ENCODE assay signal across 10 cellular contexts in the genomic region with DNA sequence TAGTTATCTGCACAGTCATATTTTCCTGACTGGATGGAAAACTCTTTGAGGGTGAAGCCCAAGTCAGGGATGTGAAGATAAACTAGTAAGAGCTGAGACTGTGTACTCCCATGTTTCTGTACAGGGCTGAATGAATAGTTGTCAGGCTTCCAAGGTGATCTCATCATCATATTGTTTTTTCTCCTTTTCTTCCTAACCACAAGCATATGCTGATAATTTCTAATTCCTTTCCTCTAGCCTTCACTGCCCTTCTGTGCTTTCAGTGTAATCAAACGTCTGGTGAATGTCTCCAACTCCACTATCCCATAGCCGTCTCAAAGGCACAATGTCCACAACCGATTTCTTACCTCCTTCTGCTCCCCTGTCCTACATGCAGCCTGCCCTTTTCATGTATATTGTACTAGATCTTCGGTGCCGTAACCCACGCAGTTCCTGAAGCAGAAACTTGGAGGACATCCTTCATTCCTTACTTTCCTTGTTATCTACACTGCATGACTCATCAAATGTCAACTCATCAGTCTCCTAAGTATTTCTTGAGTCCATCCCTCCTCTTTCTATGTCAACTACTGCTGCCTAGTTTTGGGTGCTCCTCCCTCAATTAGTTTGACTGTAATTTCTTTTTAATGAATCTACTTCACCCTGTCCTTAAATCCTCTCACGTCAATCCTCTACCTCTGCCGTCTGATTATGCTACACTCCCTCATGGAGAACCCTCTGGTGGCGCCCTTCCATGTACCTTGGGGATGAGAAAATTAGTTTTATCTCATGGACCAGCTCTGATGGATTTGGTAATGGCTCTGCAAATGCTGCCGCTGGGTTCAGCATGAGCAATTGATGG. TPM values are rescaled to one million over a fixed set of nuclear protein-coding genes. Genes with fewer than 3 reads are reported as not detected.
DNase-seq lines count a peak whose midpoint lies in the region; ATAC-seq, FAIRE-seq and TF ChIP-seq lines count a peak whose summit lies in the region.
"Had no signal": no experiment of that assay in that cellular context is flagged by ENCODE, and none has a peak within 500 bp of the region (broad histone marks: within the 10 kb centered on the region; RNA-seq: fewer than 3 reads in every experiment).

No MANE protein-coding gene starts in this region.

- no peaks in the 10 kb centered on the region for H3K27me3 Mint-ChIP-seq in activated naive CD4-positive, alpha-beta T cell treated with anti-CD3 and anti-CD28 coated beads, Interleukin-2, amount 10 ng/mL, durations not matched to agents 7 days and 5 days

- peak; percentile 89 for FAIRE-seq in K562 (lab: Jason Lieb, UNC)

- H3K4me3 Mint-ChIP-seq in activated naive CD4-positive, alpha-beta T cell treated with anti-CD3 and anti-CD28 coated beads, Interleukin-2, amount 10 ng/mL, durations not matched to agents 7 days and 5 days, result no peak overlapping the region

- WGBS in K562 (ENCODE audit: insufficient coverage, low coverage, missing lambda C conversion rate), result 1% methylated on average over 10 of the region's 10 CpGs
- 52 to 62% methylated on average over 10 of the region's 10 CpGs for WGBS in aorta, 2 donors

- H3K9me1 ChIP-seq in K562 (ENCODE audit: control insufficient read depth, insufficient read depth, low read length), result peaks cover 8% of the 10 kb centered on the region

- no TSS peak for BruUV-seq in K562 (replicated peaks; lab: Mats Ljungman, UMichigan)

- peaks cover 17% of the 10 kb centered on the region; the same call in 2 of the 3 replicates for H3K79me2 ChIP-seq in K562 (ENCODE audit: control insufficient read depth, insufficient read depth, low read length)

- peak; percentile 26 to 34 for ATAC-seq in activated naive CD4-positive, alpha-beta T cell treated with anti-CD3 and anti-CD28 coated beads, Interleukin-2, amount 50 U/mL, for 72 hours
- peak; percentile 82 for ATAC-seq in K562
- peak; percentile 78 for ATAC-seq in aorta (ENCODE audit: low FRiP score)
- ATAC-seq in HG03521 (IDR thresholded peaks at IDR 0.05; ENCODE audit: unreplicated experiment), result no peak

- no peak for TF ChIP-seq POLR2A in K562 (conservative IDR thresholded peaks at IDR 0.05)

- peaks cover 14 to 32% of the 10 kb centered on the region in 2 experiments; a peak in 4 of 5 replicates for H3K4me1 ChIP-seq in K562 (replicated peaks in 1 of 2; ENCODE audit: control insufficient read depth in 2 of 2, insufficient read depth in 2 of 2, low read length in 2 of 2)
- peaks cover 2 to 3% of the 10 kb centered on the region in 2 donors for H3K4me1 ChIP-seq in aorta (ENCODE audit: control insufficient read depth in 1 of 2, insufficient read depth in 2 of 2, low read length in 2 of 2)

- peak overlapping the region; percentile 76 for H2AFZ ChIP-seq in K562 (ENCODE audit: low read depth, low read length)

- no peaks in the 10 kb centered on the region for H3K9me3 Mint-ChIP-seq in activated naive CD4-positive, alpha-beta T cell treated with anti-CD3 and anti-CD28 coated beads, Interleukin-2, amount 50 U/mL, for 72 hours
- no peaks in the 10 kb centered on the region for H3K9me3 Mint-ChIP-seq in activated naive CD4-positive, alpha-beta T cell treated with anti-CD3 and anti-CD28 coated beads, Interleukin-2, amount 10 ng/mL, durations not matched to agents 7 days and 5 days

- H3K9me3 ChIP-seq in K562 (replicated peaks; ENCODE audit: control insufficient read depth, insufficient read depth, low read depth, low read length) (no peaks in the 10 kb centered on the region), aorta (ENCODE audit: control insufficient read depth, low read length) (peaks cover 1% of the 10 kb centered on the region)

- H3K36me3 Mint-ChIP-seq in activated naive CD4-positive, alpha-beta T cell treated with anti-CD3 and anti-CD28 coated beads, Interleukin-2, amount 50 U/mL, for 72 hours, result peaks cover 0 to 25% of the 10 kb centered on the region in 2 donors
- peaks cover 39% of the 10 kb centered on the region for H3K36me3 Mint-ChIP-seq in activated naive CD4-positive, alpha-beta T cell treated with anti-CD3 and anti-CD28 coated beads, Interleukin-2, amount 10 ng/mL, durations not matched to agents 7 days and 5 days

- no peak for DNase-seq in activated naive CD4-positive, alpha-beta T cell treated with anti-CD3 and anti-CD28 coated beads, Interleukin-2, amount 50 U/mL, for 72 hours (ENCODE audit: low spot score in 2 of 2)
- no peak for DNase-seq in activated naive CD4-positive, alpha-beta T cell treated with anti-CD3 and anti-CD28 coated beads, Interleukin-2, amount 10 ng/mL, durations not matched to agents 7 days and 5 days
- DNase-seq in K562 (ENCODE audit: extremely low read depth in 1 of 4, low spot score in 3 of 4), result peak; percentile 62 to 82 (median 70)
- DNase-seq in aorta, result no peak
- no peak for DNase-seq in NCI-H510A treated with DMSO at 0.1 percent for 48 hours (lab: John Stamatoyannopoulos, UW)
- no peak for DNase-seq in NCI-H526 treated with DMSO at 0.1 percent for 48 hours (lab: John Stamatoyannopoulos, UW)
- DNase-seq: KG1 had no signal

- H3K27ac ChIP-seq in K562 (ENCODE audit: extremely low read depth, low read depth, low read length), result peak overlapping the region; percentile 81
- H3K27ac ChIP-seq in layer of hippocampus (ENCODE audit: low read depth, low read length), result peak overlapping the region; percentile 53
- peak overlapping the region in 1 of 2 donors; percentile 39 for H3K27ac ChIP-seq in aorta (ENCODE audit: low read depth in 1 of 2, low read length in 2 of 2)
- H3K27ac ChIP-seq: cardiac muscle cell had no signal

- intact Hi-C loops in K562 (cut with micrococcal nuclease), result no loop called here
- intact Hi-C loops in aorta (cut with DNase I), result no loop called here

- peak; percentile 31; the same call in 1 of the 2 replicates for TF ChIP-seq EP300 in K562 (IDR thresholded peaks at IDR 0.05; ENCODE audit: low read length)

- H3K27me3 ChIP-seq in K562 (ENCODE audit: control insufficient read depth in 2 of 2, insufficient read depth in 2 of 2, low read length in 2 of 2), result no peaks in the 10 kb centered on the region
- H3K27me3 ChIP-seq in layer of hippocampus (ENCODE audit: control insufficient read depth, insufficient read depth, low read length), result no peaks in the 10 kb centered on the region
- H3K27me3 ChIP-seq in aorta (ENCODE audit: control insufficient read depth in 1 of 2, insufficient read depth in 2 of 2, low read length in 1 of 2), result no peaks in the 10 kb centered on the region
- H3K27me3 ChIP-seq: cardiac muscle cell had no signal

- in situ Hi-C loops in K562 (cut with MboI), result no loop called here

- TF ChIP-seq CTCF in K562 (IDR thresholded peaks at IDR 0.05 in 2 of 3, conservative IDR thresholded peaks at IDR 0.05 in 1 of 3; ENCODE audit: insufficient read depth in 2 of 3, low read depth in 1 of 3, low read length in 3 of 3), result 0 out of 6 replicates have a peak, but pooled peaks of 1 of the 3 experiments have one; percentile 13

- 0 out of 2 replicates have a peak overlapping the region, but pooled peaks have one; percentile 16 for H3K4me3 ChIP-seq in K562
- no peak overlapping the region for H3K4me3 ChIP-seq in aorta (ENCODE audit: low read length in 2 of 2)
- H3K4me3 ChIP-seq: cardiac muscle cell had no signal

- peak overlapping the region; percentile 85 for H3K4me2 ChIP-seq in K562 (ENCODE audit: insufficient read depth, low read length)

- H3K4me1 Mint-ChIP-seq in activated naive CD4-positive, alpha-beta T cell treated with anti-CD3 and anti-CD28 coated beads, Interleukin-2, amount 10 ng/mL, durations not matched to agents 7 days and 5 days, result peaks cover 24% of the 10 kb centered on the region

- POLR2A ChIA-PET in K562 (lab: Yijun Ruan, JAX), result interaction anchor here (0.6 to 1.5 kb wide), 4 partner anchors 12 to 173 kb away, joined by 3 to 8 read pairs (median 4); partner anchors contain the start of genes NCOA7 and TRMT11

- no peaks in the 10 kb centered on the region for H4K20me1 ChIP-seq in K562 (replicated peaks; ENCODE audit: control insufficient read depth, insufficient read depth, low read length)

- peaks cover 9% of the 10 kb centered on the region for H3K36me3 ChIP-seq in K562 (ENCODE audit: control insufficient read depth, insufficient read depth, low read length)
- no peaks in the 10 kb centered on the region for H3K36me3 ChIP-seq in aorta (ENCODE audit: control insufficient read depth in 1 of 2, insufficient read depth in 2 of 2, low read length in 1 of 2)
- H3K36me3 ChIP-seq: cardiac muscle cell had no signal

- peak overlapping the region; percentile 45 to 56; a peak in 3 of 4 replicates for H3K9ac ChIP-seq in K562 (ENCODE audit: insufficient read depth in 1 of 2, low read depth in 2 of 2, low read length in 2 of 2)

- peak overlapping the region in 1 of 2 donors; percentile 23 for H3K27ac Mint-ChIP-seq in activated naive CD4-positive, alpha-beta T cell treated with anti-CD3 and anti-CD28 coated beads, Interleukin-2, amount 50 U/mL, for 72 hours
- H3K27ac Mint-ChIP-seq in activated naive CD4-positive, alpha-beta T cell treated with anti-CD3 and anti-CD28 coated beads, Interleukin-2, amount 10 ng/mL, durations not matched to agents 7 days and 5 days, result no peak overlapping the region

- TF ChIP-seq RAD21 in K562 (CRISPR knock-in tag; conservative IDR thresholded peaks at IDR 0.05 in 1 of 2, IDR thresholded peaks at IDR 0.05 in 1 of 2), result no peak

- CTCF ChIA-PET in activated naive CD4-positive, alpha-beta T cell treated with anti-CD3 and anti-CD28 coated beads, Interleukin-2, amount 10 ng/mL, durations not matched to agents 7 days and 5 days (lab: Charles Lee), result no interaction called here
- CTCF ChIA-PET in K562 (lab: Yijun Ruan, JAX; ENCODE audit: low intra/inter-chr PET ratio), result no interaction called here

RNA-seq across cellular contexts. Expression of gene NCOA7, which starts 21.9 kb away (rescaled TPM):
- 10 to 100 TPM; 50.8 to 58.8 TPM for total RNA-seq in activated naive CD4-positive, alpha-beta T cell treated with anti-CD3 and anti-CD28 coated beads, Interleukin-2, amount 50 U/mL, for 72 hours
- total RNA-seq in K562 (2011; cell fraction: chromatin; rRNA removed; ENCODE audit: low replicate concordance), result 6.1 and 37.7 TPM in 2 replicates
- 4.8 and 5.7 TPM in 2 replicates for total RNA-seq in K562 (2011; cell fraction: nucleolus; rRNA removed)
- 10.2 and 13.4 TPM in 2 replicates for total RNA-seq in K562 (2011; cell fraction: nucleoplasm; rRNA removed)
- total RNA-seq in K562 (2014; rRNA removed) (6.7 and 10.6 TPM in 2 replicates), K562 (2014; rRNA removed; fragmentation: Illumina TruSeq; extraction: Trizol) (14.6 and 16.9 TPM in 2 replicates), K562 (2015; rRNA removed; fragmentation: Illumina TruSeq; extraction: Trizol) (9.3 and 12.7 TPM in 2 replicates), K562 (2021) (13.8 TPM in 2 replicates), aorta (10 to 100 TPM; 57.1 to 82.1 TPM)
- polyA plus RNA-seq in K562 (2011; rRNA removed) (8.9 and 9.3 TPM in 2 replicates), K562 (2014; fragmentation: Illumina TruSeq; extraction: Trizol) (11.2 and 13.6 TPM in 2 replicates), K562 (2014; fragmentation: Nextera tagmentation; extraction: Ambion mirVana) (1 to 10 TPM; 5.8 to 7.0 TPM), K562 (2014; rRNA removed) (8.5 and 11.0 TPM in 2 replicates), aorta (10 to 100 TPM; 12.3 to 23.6 TPM)
- polyA plus RNA-seq in K562 (2011; cell fraction: cytosol; rRNA removed), result 4.6 and 7.1 TPM in 2 replicates
- polyA plus RNA-seq in K562 (2011; cell fraction: nucleus; rRNA removed), result 6.2 and 6.6 TPM in 2 replicates
- polyA plus RNA-seq in K562 (2012), result 10.0 and 22.1 TPM in 2 replicates
- polyA minus RNA-seq in K562 (2011; rRNA and poly(A)+ RNA removed), result 33.3 and 40.5 TPM in 2 replicates
- polyA minus RNA-seq in K562 (2011; cell fraction: cytosol; rRNA and poly(A)+ RNA removed), result 10.1 and 10.2 TPM in 2 replicates
- 6.5 and 10.6 TPM in 2 replicates for polyA minus RNA-seq in K562 (2011; cell fraction: nucleus; rRNA and poly(A)+ RNA removed)

Comparison
In these comparisons a context has a peak if more than half of its experiments do, and no peak if none do; other contexts are left out.
1. DNase-seq: peak in K562 (4 of 4); none in activated naive CD4-positive, alpha-beta T cell treated with anti-CD3 and anti-CD28 coated beads, Interleukin-2, amount 50 U/mL, for 72 hours (0 of 2), activated naive CD4-positive, alpha-beta T cell treated with anti-CD3 and anti-CD28 coated beads, Interleukin-2, amount 10 ng/mL, durations not matched to agents 7 days and 5 days (single experiment), aorta (0 of 2), NCI-H510A treated with DMSO at 0.1 percent for 48 hours (single experiment) and NCI-H526 treated with DMSO at 0.1 percent for 48 hours (single experiment).